8 cellular contexts compared by ENCODE assay signal in the genomic region with DNA sequence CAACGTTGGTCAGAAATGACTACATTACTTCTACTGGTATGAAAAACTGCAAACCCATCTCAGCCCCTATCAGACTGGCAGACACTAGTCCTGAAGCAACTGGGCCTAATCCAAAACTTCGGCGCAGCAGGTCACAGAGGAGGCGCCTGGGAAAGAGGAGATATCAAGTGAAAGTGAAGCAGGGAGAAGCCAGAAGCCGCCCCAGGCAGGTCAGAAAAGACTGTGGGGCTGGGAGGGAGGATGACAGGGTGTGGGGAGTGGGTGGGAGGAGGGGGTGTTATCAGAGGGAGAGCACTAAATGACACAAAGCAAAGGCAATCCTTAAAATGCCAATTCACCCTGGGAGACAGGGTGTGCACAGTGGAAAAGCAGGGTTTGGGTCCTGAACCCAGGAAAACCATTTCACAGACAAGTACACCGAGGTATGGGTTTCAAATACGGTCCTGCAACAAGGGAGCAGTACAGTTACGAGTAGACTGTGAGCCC. TPM values are rescaled to one million over a fixed set of nuclear protein-coding genes. Genes with fewer than 3 reads are reported as not detected.
A peak's percentile ranks its signal among the peaks of the same experiment; 100 is the strongest.
DNase-seq lines count a peak whose midpoint lies in the region; ATAC-seq and TF ChIP-seq lines count a peak whose summit lies in the region.

No MANE protein-coding gene starts in this region.

- CTCF ChIA-PET in WTC11 (lab: Charles Lee), result interaction anchor here (1.0 to 1.5 kb wide), 2 partner anchors 10 to 30 kb away, joined by 4 to 6 read pairs; no protein-coding TSS in a partner anchor

- TF ChIP-seq CTCF in WTC11 (IDR thresholded peaks at IDR 0.05) (no peak), fibroblast of lung (conservative IDR thresholded peaks at IDR 0.05 in 1 of 2, IDR thresholded peaks at IDR 0.05 in 1 of 2; ENCODE audit: low read depth in 1 of 2, low read length in 2 of 2) (no peak), neural crest cell (conservative IDR thresholded peaks at IDR 0.05) (no peak)

- H3K27ac Mint-ChIP-seq in WTC11 (peak overlapping the region; percentile 84), neural crest cell (ENCODE audit: unreplicated experiment) (peak overlapping the region; percentile 97)

- no peak overlapping the region for H2AFZ ChIP-seq in fibroblast of lung (ENCODE audit: low read length)

- peak overlapping the region; percentile 90 for H3K4me3 Mint-ChIP-seq in activated T-cell treated with anti-CD3 and anti-CD28 coated beads, Interleukin-2, amount 50 U/mL, for 4 hours
- H3K4me3 Mint-ChIP-seq in WTC11, result peak overlapping the region; percentile 93
- peak overlapping the region; percentile 98 for H3K4me3 Mint-ChIP-seq in neural crest cell

- peaks cover 10% of the 10 kb centered on the region for H3K36me3 Mint-ChIP-seq in activated T-cell treated with anti-CD3 and anti-CD28 coated beads, Interleukin-2, amount 50 U/mL, for 4 hours (ENCODE audit: insufficient read depth)
- H3K36me3 Mint-ChIP-seq in WTC11 (no peaks in the 10 kb centered on the region; the same call in 1 of the 2 replicates), neural crest cell (ENCODE audit: low read depth) (peaks cover 4% of the 10 kb centered on the region)

- H3K4me1 ChIP-seq in fibroblast of lung (ENCODE audit: control insufficient read depth, extremely low read depth, insufficient read depth, low read length), result no peaks in the 10 kb centered on the region

- peak overlapping the region; percentile 90 for H3K27ac ChIP-seq in fibroblast of lung (ENCODE audit: insufficient read depth, low read length)

- H3K27me3 Mint-ChIP-seq in activated T-cell treated with anti-CD3 and anti-CD28 coated beads, Interleukin-2, amount 50 U/mL, for 4 hours (ENCODE audit: low read depth), result no peaks in the 10 kb centered on the region
- H3K27me3 Mint-ChIP-seq in WTC11 (ENCODE audit: low read depth), result no peaks in the 10 kb centered on the region
- H3K27me3 Mint-ChIP-seq in neural crest cell (ENCODE audit: low read depth), result no peaks in the 10 kb centered on the region

- peak overlapping the region; percentile 79 to 99 (median 92) for H3K4me3 ChIP-seq in fibroblast of lung (replicated peaks in 1 of 4; ENCODE audit: control extremely low read depth in 1 of 4, insufficient read depth in 1 of 4, low read depth in 3 of 4, low read length in 4 of 4)

- DNase-seq in activated T-cell treated with anti-CD3 and anti-CD28 coated beads, Interleukin-2, amount 50 U/mL, for 4 hours, result no peak
- no peak for DNase-seq in activated T-cell treated with anti-CD3 and anti-CD28 coated beads for 4 hours
- DNase-seq in WTC11 (ENCODE audit: low spot score), result peak; percentile 17
- no peak for DNase-seq in fibroblast of lung (ENCODE audit: low read depth in 2 of 2)
- no peak for DNase-seq in neural crest cell (ENCODE audit: low read depth, low spot score)
- no peak for DNase-seq in cerebellum (ENCODE audit: low spot score)
- no peak for DNase-seq in D341Med (ENCODE audit: low spot score)
- DNase-seq in GOT3 (lab: John Stamatoyannopoulos, UW), result no peak

- no peaks in the 10 kb centered on the region for H3K27me3 ChIP-seq in fibroblast of lung (ENCODE audit: control insufficient read depth, insufficient read depth, low read length)

- H3K4me1 Mint-ChIP-seq in activated T-cell treated with anti-CD3 and anti-CD28 coated beads, Interleukin-2, amount 50 U/mL, for 4 hours (ENCODE audit: low read depth), result peaks cover 28% of the 10 kb centered on the region
- H3K4me1 Mint-ChIP-seq in WTC11, result peaks cover 43% of the 10 kb centered on the region
- H3K4me1 Mint-ChIP-seq in neural crest cell, result peaks cover 27% of the 10 kb centered on the region

- no peaks in the 10 kb centered on the region for H3K9me3 Mint-ChIP-seq in activated T-cell treated with anti-CD3 and anti-CD28 coated beads, Interleukin-2, amount 50 U/mL, for 4 hours
- H3K9me3 Mint-ChIP-seq in WTC11, result no peaks in the 10 kb centered on the region
- H3K9me3 Mint-ChIP-seq in neural crest cell, result no peaks in the 10 kb centered on the region

- no peaks in the 10 kb centered on the region for H3K9me3 ChIP-seq in fibroblast of lung (ENCODE audit: control insufficient read depth, insufficient read depth, low read depth, low read length)

- POLR2A ChIA-PET in WTC11 (lab: Charles Lee), result no interaction called here

- H3K79me2 ChIP-seq in fibroblast of lung (ENCODE audit: control insufficient read depth, insufficient read depth, low read length), result peaks cover 52% of the 10 kb centered on the region

- H3K9ac ChIP-seq in fibroblast of lung (ENCODE audit: insufficient read depth, low read length), result peak overlapping the region; percentile 89

- no peaks in the 10 kb centered on the region for H3K36me3 ChIP-seq in fibroblast of lung (ENCODE audit: control insufficient read depth, insufficient read depth, low read length)

- no peaks in the 10 kb centered on the region for H4K20me1 ChIP-seq in fibroblast of lung (ENCODE audit: control insufficient read depth, extremely low read depth, insufficient read depth, low read length)

- H3K4me2 ChIP-seq in fibroblast of lung (ENCODE audit: extremely low read depth, insufficient read depth, low read length), result peak overlapping the region; percentile 80

- no peak for ATAC-seq in activated T-cell treated with anti-CD3 and anti-CD28 coated beads, Interleukin-2, amount 50 U/mL, for 4 hours
- ATAC-seq in WTC11, result no peak

TF ChIP-seq in WTC11, 78 proteins besides CTCF, POLR2A, EP300 and RAD21 (continues in another document):
- TF ChIP-seq, protein P1, sequence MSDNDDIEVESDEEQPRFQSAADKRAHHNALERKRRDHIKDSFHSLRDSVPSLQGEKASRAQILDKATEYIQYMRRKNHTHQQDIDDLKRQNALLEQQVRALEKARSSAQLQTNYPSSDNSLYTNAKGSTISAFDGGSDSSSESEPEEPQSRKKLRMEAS (CRISPR knock-in tag; IDR thresholded peaks at IDR 0.05), result no peak
- TF ChIP-seq, protein P2, sequence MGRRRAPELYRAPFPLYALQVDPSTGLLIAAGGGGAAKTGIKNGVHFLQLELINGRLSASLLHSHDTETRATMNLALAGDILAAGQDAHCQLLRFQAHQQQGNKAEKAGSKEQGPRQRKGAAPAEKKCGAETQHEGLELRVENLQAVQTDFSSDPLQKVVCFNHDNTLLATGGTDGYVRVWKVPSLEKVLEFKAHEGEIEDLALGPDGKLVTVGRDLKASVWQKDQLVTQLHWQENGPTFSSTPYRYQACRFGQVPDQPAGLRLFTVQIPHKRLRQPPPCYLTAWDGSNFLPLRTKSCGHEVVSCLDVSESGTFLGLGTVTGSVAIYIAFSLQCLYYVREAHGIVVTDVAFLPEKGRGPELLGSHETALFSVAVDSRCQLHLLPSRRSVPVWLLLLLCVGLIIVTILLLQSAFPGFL (CRISPR knock-in tag; IDR thresholded peaks at IDR 0.05; ENCODE audit: borderline replicate concordance), result no peak
- TF ChIP-seq, protein P3, sequence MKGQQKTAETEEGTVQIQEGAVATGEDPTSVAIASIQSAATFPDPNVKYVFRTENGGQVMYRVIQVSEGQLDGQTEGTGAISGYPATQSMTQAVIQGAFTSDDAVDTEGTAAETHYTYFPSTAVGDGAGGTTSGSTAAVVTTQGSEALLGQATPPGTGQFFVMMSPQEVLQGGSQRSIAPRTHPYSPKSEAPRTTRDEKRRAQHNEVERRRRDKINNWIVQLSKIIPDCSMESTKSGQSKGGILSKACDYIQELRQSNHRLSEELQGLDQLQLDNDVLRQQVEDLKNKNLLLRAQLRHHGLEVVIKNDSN (CRISPR knock-in tag; IDR thresholded peaks at IDR 0.05), result no peak
- TF ChIP-seq HMGA2 (CRISPR knock-in tag; IDR thresholded peaks at IDR 0.05) (no peak), RELA (CRISPR knock-in tag; IDR thresholded peaks at IDR 0.05; ENCODE audit: borderline replicate concordance) (no peak), MYBL2 (CRISPR knock-in tag; IDR thresholded peaks at IDR 0.05) (no peak), FOXP1 (CRISPR knock-in tag; IDR thresholded peaks at IDR 0.05; ENCODE audit: borderline replicate concordance) (no peak), SMAD4 (CRISPR knock-in tag; IDR thresholded peaks at IDR 0.05) (no peak), NR1H2 (CRISPR knock-in tag; IDR thresholded peaks at IDR 0.05) (no peak), EMX1 (CRISPR knock-in tag; IDR thresholded peaks at IDR 0.05) (no peak)
- TF ChIP-seq, protein P4, sequence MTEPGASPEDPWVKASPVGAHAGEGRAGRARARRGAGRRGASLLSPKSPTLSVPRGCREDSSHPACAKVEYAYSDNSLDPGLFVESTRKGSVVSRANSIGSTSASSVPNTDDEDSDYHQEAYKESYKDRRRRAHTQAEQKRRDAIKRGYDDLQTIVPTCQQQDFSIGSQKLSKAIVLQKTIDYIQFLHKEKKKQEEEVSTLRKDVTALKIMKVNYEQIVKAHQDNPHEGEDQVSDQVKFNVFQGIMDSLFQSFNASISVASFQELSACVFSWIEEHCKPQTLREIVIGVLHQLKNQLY (CRISPR knock-in tag; IDR thresholded peaks at IDR 0.05), result no peak

RNA-seq across cellular contexts. Expression of a gene that starts 0.7 kb away (rescaled TPM):
- 100 to 1,000 TPM in 1 of 3 donors, 10 to 100 TPM in 2; 80.7 to 101 (median 92.0) TPM for total RNA-seq in activated T-cell treated with anti-CD3 and anti-CD28 coated beads, Interleukin-2, amount 50 U/mL, for 4 hours
- 105 to 114 TPM (median 106 TPM) in 3 replicates for total RNA-seq in WTC11 (2021)
- 88.3 and 94.0 TPM in 2 replicates for total RNA-seq in fibroblast of lung
- 80.8 and 100 TPM in 2 replicates for polyA plus RNA-seq in fibroblast of lung
- 59.8 and 75.1 TPM in 2 replicates for polyA plus RNA-seq in fibroblast of lung (2012)
- 3.1 and 4.6 TPM in 2 replicates for polyA minus RNA-seq in fibroblast of lung (ENCODE audit: low replicate concordance)
- 98.4 and 107 TPM in 2 replicates for total RNA-seq in neural crest cell
- total RNA-seq in cerebellum, result 50.8 TPM
